Comparison of ENCODE assay signal across 20 cellular contexts in genomic region chr19:6429419-6430221, GRCh38. TPM values are rescaled to one million over a fixed set of nuclear protein-coding genes. Genes with fewer than 3 reads are reported as not detected.
DNase-seq lines count a peak whose midpoint lies in the region; ATAC-seq, FAIRE-seq and TF ChIP-seq lines count a peak whose summit lies in the region.
"Had no signal": no experiment of that assay in that cellular context is flagged by ENCODE, and none has a peak within 500 bp of the region (broad histone marks: within the 10 kb centered on the region; RNA-seq: fewer than 3 reads in every experiment).

No MANE protein-coding gene starts in this region.

- TF ChIP-seq RAD21 in K562 (CRISPR knock-in tag; conservative IDR thresholded peaks at IDR 0.05 in 1 of 2, IDR thresholded peaks at IDR 0.05 in 1 of 2) = no peak

- intact Hi-C loops in PC-3 (cut with micrococcal nuclease) = loop anchor here (5.0 kb wide), 1 partner anchor 302 kb away; no protein-coding TSS in a partner anchor
- intact Hi-C loops in K562 (cut with micrococcal nuclease) = loop anchor here (10.0 kb wide), 2 partner anchors 115 to 265 kb away; no protein-coding TSS in a partner anchor

- H3K79me2 ChIP-seq in PC-3 (ENCODE audit: low read length) (no peaks in the 10 kb centered on the region), K562 (ENCODE audit: control insufficient read depth, insufficient read depth, low read length) (peaks cover 15% of the 10 kb centered on the region)

- in situ Hi-C loops in K562 (cut with MboI) = no loop called here

- H3K4me2 ChIP-seq in PC-3 (ENCODE audit: low read length) (peak overlapping the region; percentile 23; the same call in 1 of the 2 replicates), K562 (ENCODE audit: insufficient read depth, low read length) (peak overlapping the region; percentile 89)
- H3K4me2 ChIP-seq: A549 had no signal

- H3K4me1 ChIP-seq in HEK293 (ENCODE audit: control insufficient read depth, insufficient read depth, low read length) (no peaks in the 10 kb centered on the region), PC-3 (ENCODE audit: insufficient read depth, low read length) (peaks cover 5% of the 10 kb centered on the region; the same call in 1 of the 2 replicates), K562 (replicated peaks in 1 of 2; ENCODE audit: control insufficient read depth in 2 of 2, insufficient read depth in 2 of 2, low read length in 2 of 2) (peaks cover 11 to 34% of the 10 kb centered on the region in 2 experiments)
- H3K4me1 ChIP-seq: A549, upper lobe of right lung had no signal

- no peak overlapping the region for H3K4me3 ChIP-seq in HEK293 (ENCODE audit: low read depth, low read length)
- H3K4me3 ChIP-seq in PC-3 (ENCODE audit: low read length) = no peak overlapping the region
- H3K4me3 ChIP-seq in K562 = peak overlapping the region; percentile 52
- H3K4me3 ChIP-seq: A549, heart left ventricle, stomach, upper lobe of right lung had no signal

- TF ChIP-seq EP300 in K562 (IDR thresholded peaks at IDR 0.05; ENCODE audit: low read length) = no peak

- ATAC-seq in PC-3 = no peak
- peak; percentile 10 for ATAC-seq in K562
- no peak for ATAC-seq in GM19324 (IDR thresholded peaks at IDR 0.05; ENCODE audit: low FRiP score, unreplicated experiment)
- no peak for ATAC-seq in HG03095 (IDR thresholded peaks at IDR 0.05; ENCODE audit: unreplicated experiment)
- ATAC-seq: A549, heart left ventricle, Panc1, upper lobe of right lung had no signal

- no peaks in the 10 kb centered on the region for H3F3A ChIP-seq in PC-3 (ENCODE audit: low read length, unreplicated experiment)

- CTCF ChIA-PET in HEK293 (lab: Yijun Ruan, JAX) (interaction anchor here (0.6 kb wide), 1 partner anchor 434 kb away, joined by 4 read pairs; no protein-coding TSS in a partner anchor), PC-3 (lab: Charles Lee) (no interaction called here), K562 (lab: Yijun Ruan, JAX; ENCODE audit: low intra/inter-chr PET ratio) (no interaction called here)

- FAIRE-seq in K562 (lab: Jason Lieb, UNC) = peak; percentile 78
- FAIRE-seq: A549 had no signal

- H3K9me3 ChIP-seq in HEK293 (ENCODE audit: control insufficient read depth, insufficient read depth, low read depth, low read length) (no peaks in the 10 kb centered on the region), PC-3 (ENCODE audit: low read length) (no peaks in the 10 kb centered on the region), K562 (replicated peaks; ENCODE audit: control insufficient read depth, insufficient read depth, low read depth, low read length) (no peaks in the 10 kb centered on the region)
- H3K9me3 ChIP-seq: A549, heart left ventricle, stomach, upper lobe of right lung had no signal

- peak overlapping the region; percentile 60 for H2AFZ ChIP-seq in PC-3 (ENCODE audit: low read length)
- H2AFZ ChIP-seq in K562 (ENCODE audit: low read depth, low read length) = peak overlapping the region; percentile 86

- H4K20me1 ChIP-seq in PC-3 (ENCODE audit: low read length) = no peaks in the 10 kb centered on the region
- H4K20me1 ChIP-seq in K562 (replicated peaks; ENCODE audit: control insufficient read depth, insufficient read depth, low read length) = no peaks in the 10 kb centered on the region

- H3K27ac ChIP-seq in HEK293 (ENCODE audit: extremely low read depth, low read depth, low read length) (no peak overlapping the region), PC-3 (ENCODE audit: low read length) (no peak overlapping the region), K562 (ENCODE audit: extremely low read depth, low read depth, low read length) (peak overlapping the region; percentile 68)
- H3K27ac ChIP-seq: A549, heart left ventricle, stomach, upper lobe of right lung had no signal

- peaks cover 4% of the 10 kb centered on the region for H3K9me1 ChIP-seq in K562 (ENCODE audit: control insufficient read depth, insufficient read depth, low read length)

- H3K36me3 ChIP-seq in HEK293 (ENCODE audit: control insufficient read depth in 2 of 2, insufficient read depth in 1 of 2, low read length in 2 of 2) (no peaks in the 10 kb centered on the region), PC-3 (ENCODE audit: low read depth, low read length) (no peaks in the 10 kb centered on the region), K562 (ENCODE audit: control insufficient read depth, insufficient read depth, low read length) (peaks cover 3% of the 10 kb centered on the region; the same call in 1 of the 3 replicates)
- H3K36me3 ChIP-seq: heart left ventricle, stomach, upper lobe of right lung had no signal

- H3K9me2 ChIP-seq in PC-3 (replicated peaks; ENCODE audit: low read length) = no peaks in the 10 kb centered on the region

- H3K27me3 ChIP-seq in PC-3 (ENCODE audit: low read length) (no peaks in the 10 kb centered on the region), K562 (ENCODE audit: control insufficient read depth in 2 of 2, insufficient read depth in 2 of 2, low read length in 2 of 2) (no peaks in the 10 kb centered on the region)
- H3K27me3 ChIP-seq: heart left ventricle, stomach, upper lobe of right lung had no signal

- TF ChIP-seq CTCF in HEK293 (tag by site-specific recombination; IDR thresholded peaks at IDR 0.05) (no peak), PC-3 (conservative IDR thresholded peaks at IDR 0.05; ENCODE audit: low read depth, low read length) (no peak), K562 (IDR thresholded peaks at IDR 0.05 in 2 of 3, conservative IDR thresholded peaks at IDR 0.05 in 1 of 3; ENCODE audit: insufficient read depth in 2 of 3, low read depth in 1 of 3, low read length in 3 of 3) (peak in 2 of 3 experiments; percentile 24 to 51; a peak in 2 of 6 replicates)

- no TSS peak for BruUV-seq in PC-3 (replicated peaks; lab: Mats Ljungman, UMichigan)
- BruUV-seq in K562 (replicated peaks; lab: Mats Ljungman, UMichigan) = TSS peak; percentile 75

- no peak overlapping the region for H3K9ac ChIP-seq in PC-3 (ENCODE audit: low read length)
- H3K9ac ChIP-seq in K562 (ENCODE audit: insufficient read depth in 1 of 2, low read depth in 2 of 2, low read length in 2 of 2) = peak overlapping the region; percentile 71 to 85

- 15% methylated on average over 18 of the region's 20 CpGs for WGBS in K562 (ENCODE audit: insufficient coverage, low coverage, missing lambda C conversion rate)

- DNase-seq in SIG-M5 treated with dmso at 0.1 percent for 504 hours (lab: John Stamatoyannopoulos, UW; ENCODE audit: unreplicated experiment) (peak; percentile 60), SIG-M5 (lab: John Stamatoyannopoulos, UW) (no peak), PC-3 (peak; percentile 19), K562 (ENCODE audit: extremely low read depth in 1 of 4, low spot score in 3 of 4) (peak; percentile 46 to 58 (median 57)), NCI-H2227 treated with DMSO at 0.1 percent for 48 hours (lab: John Stamatoyannopoulos, UW) (no peak)
- DNase-seq: activated CD8-positive, alpha-beta memory T cell treated with anti-CD3 and anti-CD28 coated beads, Interleukin-2, amount 50 U/mL, for 4 hours; CD4-positive, alpha-beta memory T cell; central memory CD4-positive, alpha-beta T cell; effector CD4-positive, alpha-beta T cell; heart left ventricle; KG1; NCI-H1436; stomach; upper lobe of right lung had no signal

- POLR2A ChIA-PET in HEK293 (lab: Yijun Ruan, JAX) (no interaction called here), PC-3 (lab: Charles Lee; ENCODE audit: unreplicated experiment) (no interaction called here), K562 (lab: Yijun Ruan, JAX) (interaction anchor here (0.8 kb wide), 1 partner anchor 59 kb away, joined by 3 read pairs; no protein-coding TSS in a partner anchor)

- TF ChIP-seq POLR2A in K562 (conservative IDR thresholded peaks at IDR 0.05) = peak; percentile 67

RNA-seq across cellular contexts. Expression of gene SLC25A41, which starts 3.9 kb away (rescaled TPM):
- total RNA-seq in PC-3 (2014; rRNA removed) = 0.26 TPM in 1 of 2 replicates, not detected in the other
- 1.6 and 2.4 TPM in 2 replicates for total RNA-seq in K562 (2011; cell fraction: chromatin; rRNA removed; ENCODE audit: low replicate concordance)
- total RNA-seq in K562 (2011; cell fraction: nucleolus; rRNA removed) = 1.4 and 1.8 TPM in 2 replicates
- 1.9 and 2.8 TPM in 2 replicates for total RNA-seq in K562 (2011; cell fraction: nucleoplasm; rRNA removed)
- 0.94 and 1.00 TPM in 2 replicates for total RNA-seq in K562 (2014; rRNA removed)
- 1.1 and 1.6 TPM in 2 replicates for total RNA-seq in K562 (2014; rRNA removed; fragmentation: Illumina TruSeq; extraction: Trizol)
- total RNA-seq in K562 (2015; rRNA removed; fragmentation: Illumina TruSeq; extraction: Trizol) = 1.2 and 1.6 TPM in 2 replicates
- 4.2 and 4.6 TPM in 2 replicates for total RNA-seq in K562 (2021)
- polyA plus RNA-seq in K562 (2011; rRNA removed) = 3.3 and 6.5 TPM in 2 replicates
- polyA plus RNA-seq in K562 (2011; cell fraction: cytosol; rRNA removed) = 6.1 and 6.3 TPM in 2 replicates
- 3.6 and 4.5 TPM in 2 replicates for polyA plus RNA-seq in K562 (2011; cell fraction: nucleus; rRNA removed)
- polyA plus RNA-seq in K562 (2012) = 3.6 TPM in 2 replicates
- polyA plus RNA-seq in K562 (2014; fragmentation: Illumina TruSeq; extraction: Trizol) = 2.0 and 4.7 TPM in 2 replicates
- polyA plus RNA-seq in K562 (2014; fragmentation: Nextera tagmentation; extraction: Ambion mirVana) = under 1 TPM; 0.08 to 0.24 TPM
- 4.0 and 6.7 TPM in 2 replicates for polyA plus RNA-seq in K562 (2014; rRNA removed)
- 0.54 and 0.77 TPM in 2 replicates for polyA minus RNA-seq in K562 (2011; rRNA and poly(A)+ RNA removed)
- 0.76 and 2.5 TPM in 2 replicates for polyA minus RNA-seq in K562 (2011; cell fraction: cytosol; rRNA and poly(A)+ RNA removed)
- 0.27 and 0.67 TPM in 2 replicates for polyA minus RNA-seq in K562 (2011; cell fraction: nucleus; rRNA and poly(A)+ RNA removed)
- total RNA-seq: CD4-positive, alpha-beta memory T cell; Daoy; upper lobe of right lung had no signal
- polyA plus RNA-seq: CD4-positive, alpha-beta memory T cell had no signal

RNA-seq across cellular contexts. Expression of gene KHSRP, which starts 5.0 kb away (rescaled TPM):
- total RNA-seq in PC-3 (2014; rRNA removed) = 373 and 518 TPM in 2 replicates
- 186 and 376 TPM in 2 replicates for total RNA-seq in K562 (2011; cell fraction: chromatin; rRNA removed; ENCODE audit: low replicate concordance)
- 235 and 244 TPM in 2 replicates for total RNA-seq in K562 (2011; cell fraction: nucleolus; rRNA removed)
- 196 TPM in 2 replicates for total RNA-seq in K562 (2011; cell fraction: nucleoplasm; rRNA removed)
- total RNA-seq in K562 (2014; rRNA removed) = 183 and 227 TPM in 2 replicates
- 94.5 and 97.2 TPM in 2 replicates for total RNA-seq in K562 (2014; rRNA removed; fragmentation: Illumina TruSeq; extraction: Trizol)
- 139 and 150 TPM in 2 replicates for total RNA-seq in K562 (2015; rRNA removed; fragmentation: Illumina TruSeq; extraction: Trizol)
- 519 and 564 TPM in 2 replicates for total RNA-seq in K562 (2021)
- 93.1 and 118 TPM in 2 replicates for polyA plus RNA-seq in K562 (2011; rRNA removed)
- 82.9 and 159 TPM in 2 replicates for polyA plus RNA-seq in K562 (2011; cell fraction: cytosol; rRNA removed)
- 172 and 201 TPM in 2 replicates for polyA plus RNA-seq in K562 (2011; cell fraction: nucleus; rRNA removed)
- polyA plus RNA-seq in K562 (2012) = 307 and 455 TPM in 2 replicates
- polyA plus RNA-seq in K562 (2014; fragmentation: Illumina TruSeq; extraction: Trizol) = 215 and 288 TPM in 2 replicates
- polyA plus RNA-seq in K562 (2014; fragmentation: Nextera tagmentation; extraction: Ambion mirVana) = 1 to 10 TPM; 4.2 to 5.7 TPM
- polyA plus RNA-seq in K562 (2014; rRNA removed) = 313 and 329 TPM in 2 replicates
- polyA minus RNA-seq in K562 (2011; rRNA and poly(A)+ RNA removed) = 136 and 150 TPM in 2 replicates
- 200 and 285 TPM in 2 replicates for polyA minus RNA-seq in K562 (2011; cell fraction: cytosol; rRNA and poly(A)+ RNA removed)
- polyA minus RNA-seq in K562 (2011; cell fraction: nucleus; rRNA and poly(A)+ RNA removed) = 88.2 and 125 TPM in 2 replicates

RNA-seq across cellular contexts. Expression of gene SLC25A23, which starts 30.0 kb away (rescaled TPM):
- 61.4 and 80.0 TPM in 2 replicates for total RNA-seq in PC-3 (2014; rRNA removed)
- 29.1 and 59.8 TPM in 2 replicates for total RNA-seq in K562 (2011; cell fraction: chromatin; rRNA removed; ENCODE audit: low replicate concordance)
- 30.5 and 33.7 TPM in 2 replicates for total RNA-seq in K562 (2011; cell fraction: nucleolus; rRNA removed)
- total RNA-seq in K562 (2011; cell fraction: nucleoplasm; rRNA removed) = 23.0 and 27.6 TPM in 2 replicates
- 40.4 and 57.2 TPM in 2 replicates for total RNA-seq in K562 (2014; rRNA removed)
- total RNA-seq in K562 (2014; rRNA removed; fragmentation: Illumina TruSeq; extraction: Trizol) = 26.2 and 26.6 TPM in 2 replicates
- 25.8 and 26.0 TPM in 2 replicates for total RNA-seq in K562 (2015; rRNA removed; fragmentation: Illumina TruSeq; extraction: Trizol)
- total RNA-seq in K562 (2021) = 72.0 and 75.1 TPM in 2 replicates
- polyA plus RNA-seq in K562 (2011; rRNA removed) = 18.7 and 20.9 TPM in 2 replicates
- polyA plus RNA-seq in K562 (2011; cell fraction: cytosol; rRNA removed) = 26.3 and 40.4 TPM in 2 replicates
- 29.0 and 43.3 TPM in 2 replicates for polyA plus RNA-seq in K562 (2011; cell fraction: nucleus; rRNA removed)
- polyA plus RNA-seq in K562 (2012) = 50.5 and 59.9 TPM in 2 replicates
- polyA plus RNA-seq in K562 (2014; fragmentation: Illumina TruSeq; extraction: Trizol) = 64.3 and 70.5 TPM in 2 replicates
- polyA plus RNA-seq in K562 (2014; fragmentation: Nextera tagmentation; extraction: Ambion mirVana) = 1 to 10 TPM; 6.1 to 6.5 TPM
- 44.3 and 47.5 TPM in 2 replicates for polyA plus RNA-seq in K562 (2014; rRNA removed)
- polyA minus RNA-seq in K562 (2011; rRNA and poly(A)+ RNA removed) = 11.8 and 15.9 TPM in 2 replicates
- polyA minus RNA-seq in K562 (2011; cell fraction: cytosol; rRNA and poly(A)+ RNA removed) = 43.9 and 56.2 TPM in 2 replicates
- polyA minus RNA-seq in K562 (2011; cell fraction: nucleus; rRNA and poly(A)+ RNA removed) = 8.1 and 11.1 TPM in 2 replicates

RNA-seq across cellular contexts. Expression of gene CRB3, which starts 34.5 kb away (rescaled TPM):
- total RNA-seq in PC-3 (2014; rRNA removed) (67.4 and 71.3 TPM in 2 replicates), K562 (2014; rRNA removed) (0.57 TPM in 1 of 2 replicates, not detected in the other), K562 (2014; rRNA removed; fragmentation: Illumina TruSeq; extraction: Trizol) (not detected in 2 replicates), K562 (2015; rRNA removed; fragmentation: Illumina TruSeq; extraction: Trizol) (not detected in 2 replicates), K562 (2021) (0.49 and 0.65 TPM in 2 replicates)
- 0.21 TPM in 1 of 2 replicates, not detected in the other for total RNA-seq in K562 (2011; cell fraction: chromatin; rRNA removed; ENCODE audit: low replicate concordance)
- not detected in 2 replicates for total RNA-seq in K562 (2011; cell fraction: nucleolus; rRNA removed)
- not detected in 2 replicates for total RNA-seq in K562 (2011; cell fraction: nucleoplasm; rRNA removed)
- polyA plus RNA-seq in K562 (2011; rRNA removed) (0.11 TPM in 1 of 2 replicates, not detected in the other), K562 (2014; fragmentation: Illumina TruSeq; extraction: Trizol) (not detected in 2 replicates), K562 (2014; fragmentation: Nextera tagmentation; extraction: Ambion mirVana) (not detected), K562 (2014; rRNA removed) (0.18 TPM in 1 of 2 replicates, not detected in the other)
- 0.18 TPM in 1 of 2 replicates, not detected in the other for polyA plus RNA-seq in K562 (2011; cell fraction: cytosol; rRNA removed)
- polyA plus RNA-seq in K562 (2011; cell fraction: nucleus; rRNA removed) = 0.17 TPM in 1 of 2 replicates, not detected in the other
- 0.13 and 0.15 TPM in 2 replicates for polyA plus RNA-seq in K562 (2012)
- not detected in 2 replicates for polyA minus RNA-seq in K562 (2011; rRNA and poly(A)+ RNA removed)
- not detected in 2 replicates for polyA minus RNA-seq in K562 (2011; cell fraction: cytosol; rRNA and poly(A)+ RNA removed)
- polyA minus RNA-seq in K562 (2011; cell fraction: nucleus; rRNA and poly(A)+ RNA removed) = not detected in 2 replicates
- total RNA-seq: Daoy had no signal

RNA-seq across cellular contexts. Expression of gene GTF2F1, which starts 36.7 kb away (rescaled TPM):
- total RNA-seq in PC-3 (2014; rRNA removed) (89.4 and 114 TPM in 2 replicates), K562 (2014; rRNA removed) (75.4 and 81.6 TPM in 2 replicates), K562 (2014; rRNA removed; fragmentation: Illumina TruSeq; extraction: Trizol) (30.3 TPM in 2 replicates), K562 (2015; rRNA removed; fragmentation: Illumina TruSeq; extraction: Trizol) (73.5 and 79.1 TPM in 2 replicates), K562 (2021) (58.9 and 71.7 TPM in 2 replicates)
- 19.4 and 44.5 TPM in 2 replicates for total RNA-seq in K562 (2011; cell fraction: chromatin; rRNA removed; ENCODE audit: low replicate concordance)
- 26.5 and 29.9 TPM in 2 replicates for total RNA-seq in K562 (2011; cell fraction: nucleolus; rRNA removed)
- 20.7 and 21.6 TPM in 2 replicates for total RNA-seq in K562 (2011; cell fraction: nucleoplasm; rRNA removed)
- polyA plus RNA-seq in K562 (2011; rRNA removed) (34.9 and 47.9 TPM in 2 replicates), K562 (2014; fragmentation: Illumina TruSeq; extraction: Trizol) (68.4 and 85.9 TPM in 2 replicates), K562 (2014; fragmentation: Nextera tagmentation; extraction: Ambion mirVana) (1 to 10 TPM; 4.7 to 6.3 TPM), K562 (2014; rRNA removed) (66.0 and 68.7 TPM in 2 replicates)
- polyA plus RNA-seq in K562 (2011; cell fraction: cytosol; rRNA removed) = 52.9 and 70.5 TPM in 2 replicates
- polyA plus RNA-seq in K562 (2011; cell fraction: nucleus; rRNA removed) = 25.6 and 38.6 TPM in 2 replicates
- 74.1 and 80.2 TPM in 2 replicates for polyA plus RNA-seq in K562 (2012)
- 28.2 and 53.2 TPM in 2 replicates for polyA minus RNA-seq in K562 (2011; rRNA and poly(A)+ RNA removed)
- polyA minus RNA-seq in K562 (2011; cell fraction: cytosol; rRNA and poly(A)+ RNA removed) = 37.8 and 49.9 TPM in 2 replicates
- 8.5 and 12.0 TPM in 2 replicates for polyA minus RNA-seq in K562 (2011; cell fraction: nucleus; rRNA and poly(A)+ RNA removed)

Comparison
In these comparisons a context has a peak if more than half of its experiments do, and no peak if none do; other contexts are left out.
1. DNase-seq: peak in SIG-M5 treated with dmso at 0.1 percent for 504 hours (single experiment), PC-3 (single experiment) and K562 (4 of 4); none in SIG-M5 (single experiment) and NCI-H2227 treated with DMSO at 0.1 percent for 48 hours (single experiment).
2. CTCF ChIP-seq: peak in K562 (2 of 3); none in HEK293 (single experiment) and PC-3 (single experiment).